Comparison of ENCODE assay signal across 22 cellular contexts in genomic region chr5:4942831-4943178, GRCh38.
"Had no signal": no experiment of that assay in that cellular context is flagged by ENCODE, and none has a peak within 500 bp of the region (broad histone marks: within the 10 kb centered on the region; RNA-seq: fewer than 3 reads in every experiment).

No MANE protein-coding gene starts in this region.

- DNase-seq: activated B cell treated with CpG ODN at 0.5 μM for 24 hours; activated CD4-positive, alpha-beta T cell treated with anti-CD3 and anti-CD28 coated beads, Interleukin-2, amount 50 U/mL, for 4 hours; activated CD8-positive, alpha-beta memory T cell treated with anti-CD3 and anti-CD28 coated beads for 24 hours; activated CD8-positive, alpha-beta memory T cell treated with anti-CD3 and anti-CD28 coated beads, Interleukin-2, amount 50 U/mL, for 4 hours; brain microvascular endothelial cell; central memory CD4-positive, alpha-beta T cell; effector memory CD8-positive, alpha-beta T cell; mesenchymal stem cell; occipital lobe; stomach had no signal

- H3K27ac ChIP-seq: adrenal gland, ascending aorta, brain microvascular endothelial cell, esophagus muscularis mucosa, hepatocyte, right lobe of liver, stomach, suprapubic skin, tibial nerve, uterus had no signal

- H3K4me3 ChIP-seq: adrenal gland, ascending aorta, hepatocyte, mucosa of descending colon, right lobe of liver, stomach, suprapubic skin, uterus had no signal

- H3K36me3 ChIP-seq: adrenal gland, ascending aorta, brain microvascular endothelial cell, esophagus muscularis mucosa, right lobe of liver, stomach, suprapubic skin, tibial nerve, uterus had no signal

- ATAC-seq: activated CD4-positive, alpha-beta T cell treated with anti-CD3 and anti-CD28 coated beads for 36 hours; activated T-helper 17 cell treated with anti-CD3 and anti-CD28 coated beads, Interleukin-2, amount 50 U/mL, for 72 hours; effector memory CD8-positive, alpha-beta T cell; stimulated activated memory B cell treated with anti-CD40 and anti-IgM and Interleukin-4, amounts not matched to agents 10 μg/mL and 1 μg/mL and 100 μg/mL, for 72 hours had no signal

- H3K27me3 ChIP-seq: adrenal gland, ascending aorta, brain microvascular endothelial cell, hepatocyte, right lobe of liver, stomach, suprapubic skin, tibial nerve, uterus had no signal

- H3K4me1 ChIP-seq: adrenal gland, ascending aorta, right lobe of liver, stomach, suprapubic skin, uterus had no signal

- H3K9me3 ChIP-seq: adrenal gland, ascending aorta, esophagus muscularis mucosa, mucosa of descending colon, right lobe of liver, stomach, suprapubic skin, tibial nerve, uterus had no signal
